ENCODE assay signal across 10 cellular contexts in genomic region chr15:57031605-57032004, GRCh38.
A peak's percentile ranks its signal among the peaks of the same experiment; 100 is the strongest.
DNase-seq lines count a peak whose midpoint lies in the region; ATAC-seq and TF ChIP-seq lines count a peak whose summit lies in the region.
"Had no signal": no experiment of that assay in that cellular context is flagged by ENCODE, and none has a peak within 500 bp of the region (broad histone marks: within the 10 kb centered on the region; RNA-seq: fewer than 3 reads in every experiment).

No MANE protein-coding gene starts in this region.

- H3K27ac Mint-ChIP-seq in natural killer cell treated with Interleukin-12 subunit alpha and Interleukin-12 subunit beta and Interleukin-15 and Interleukin-18, amount 100 ng/mL, for 72 hours, result no peak overlapping the region
- H3K27ac Mint-ChIP-seq: dendritic cell treated with granulocyte-macrophage colony-stimulating factor and Interleukin-4, amounts not matched to agents 40 ng/mL and 50 ng/mL, for 4 days had no signal

- H3K4me3 Mint-ChIP-seq in natural killer cell treated with Interleukin-12 subunit alpha and Interleukin-12 subunit beta and Interleukin-15 and Interleukin-18, amount 100 ng/mL, for 72 hours, result no peak overlapping the region
- H3K4me3 Mint-ChIP-seq: dendritic cell treated with granulocyte-macrophage colony-stimulating factor and Interleukin-4, amounts not matched to agents 40 ng/mL and 50 ng/mL, for 4 days had no signal

- no peak for ATAC-seq in GM19452 (IDR thresholded peaks at IDR 0.05; ENCODE audit: unreplicated experiment)
- no peak for ATAC-seq in natural killer cell treated with Interleukin-12 subunit alpha and Interleukin-12 subunit beta and Interleukin-15 and Interleukin-18, amount 100 ng/mL, for 72 hours

- no peaks in the 10 kb centered on the region for H3K9me3 Mint-ChIP-seq in natural killer cell treated with Interleukin-12 subunit alpha and Interleukin-12 subunit beta and Interleukin-15 and Interleukin-18, amount 100 ng/mL, for 72 hours

- no peaks in the 10 kb centered on the region for H3K27me3 Mint-ChIP-seq in natural killer cell treated with Interleukin-12 subunit alpha and Interleukin-12 subunit beta and Interleukin-15 and Interleukin-18, amount 100 ng/mL, for 72 hours
- H3K27me3 Mint-ChIP-seq: dendritic cell treated with granulocyte-macrophage colony-stimulating factor and Interleukin-4, amounts not matched to agents 40 ng/mL and 50 ng/mL, for 4 days had no signal

- H3K36me3 Mint-ChIP-seq in natural killer cell treated with Interleukin-12 subunit alpha and Interleukin-12 subunit beta and Interleukin-15 and Interleukin-18, amount 100 ng/mL, for 72 hours, result no peaks in the 10 kb centered on the region

- TF ChIP-seq CTCF in astrocyte of the spinal cord (IDR thresholded peaks at IDR 0.05; ENCODE audit: low read depth, low read length), result no peak

- DNase-seq in SIG-M5 treated with dmso at 0.1 percent for 504 hours (lab: John Stamatoyannopoulos, UW; ENCODE audit: unreplicated experiment), result peak; percentile 14
- no peak for DNase-seq in SIG-M5 (lab: John Stamatoyannopoulos, UW)
- DNase-seq in astrocyte of the spinal cord (ENCODE audit: low read depth, low spot score), result peak; percentile 61
- DNase-seq in iPS-NIHi7 (ENCODE audit: extremely low spot score), result peak; percentile 51
- DNase-seq in superior temporal gyrus (ENCODE audit: extremely low spot score), result peak; percentile 89
- DNase-seq in natural killer cell treated with Interleukin-12 subunit alpha and Interleukin-12 subunit beta and Interleukin-15 and Interleukin-18, amount 100 ng/mL, for 72 hours (ENCODE audit: low spot score), result no peak
- DNase-seq in NCI-H1105 (lab: John Stamatoyannopoulos, UW), result no peak
- DNase-seq: small intestine had no signal

- in situ Hi-C loops in astrocyte of the spinal cord (cut with HindIII; ENCODE audit: low sequenced_read_pairs), result no loop called here

- H3K4me3 ChIP-seq in astrocyte of the spinal cord (ENCODE audit: low read depth, low read length), result no peak overlapping the region

- peaks cover 26 to 39% of the 10 kb centered on the region in 2 donors for H3K4me1 Mint-ChIP-seq in natural killer cell treated with Interleukin-12 subunit alpha and Interleukin-12 subunit beta and Interleukin-15 and Interleukin-18, amount 100 ng/mL, for 72 hours (ENCODE audit: low read depth in 2 of 2)

Comparison
In these comparisons a context has a peak if more than half of its experiments do, and no peak if none do; other contexts are left out.
1. DNase-seq: peak in SIG-M5 treated with dmso at 0.1 percent for 504 hours (single experiment), astrocyte of the spinal cord (single experiment), iPS-NIHi7 (single experiment) and superior temporal gyrus (single experiment); none in SIG-M5 (single experiment), natural killer cell treated with Interleukin-12 subunit alpha and Interleukin-12 subunit beta and Interleukin-15 and Interleukin-18, amount 100 ng/mL, for 72 hours (single experiment) and NCI-H1105 (single experiment).